In genomic region chr2:218260742-218261423, GRCh38 we compare ENCODE assay signal across 8 cellular contexts. TPM values are rescaled to one million over a fixed set of nuclear protein-coding genes. Genes with fewer than 3 reads are reported as not detected.
A peak's percentile ranks its signal among the peaks of the same experiment; 100 is the strongest.
DNase-seq lines count a peak whose midpoint lies in the region; ATAC-seq and TF ChIP-seq lines count a peak whose summit lies in the region.

Gene GPBAR1 (plus strand): TSS chr2:218261015. CDS start chr2:218262725, 1,710 bp downstream.

- ATAC-seq in lower lobe of right lung = peak; percentile 6 to 35

- WGBS in adipose tissue, 3 donors = 47 to 67% (median 61%) methylated on average over 10 of the region's 10 CpGs
- WGBS in suprapubic skin = 67% methylated on average over 7 of the region's 10 CpGs

- DNase-seq in NCI-H2227 (lab: John Stamatoyannopoulos, UW; ENCODE audit: unreplicated experiment) (peak; percentile 27), NCI-H2227 treated with DMSO at 0.1 percent for 48 hours (lab: John Stamatoyannopoulos, UW) (no peak), lower lobe of right lung (peak; percentile 62), suprapubic skin (ENCODE audit: low spot score in 2 of 2) (peak in 1 of 2 donors; percentile 74), GDM1 (lab: John Stamatoyannopoulos, UW) (no peak)
- no peak for DNase-seq in stimulated activated naive CD4-positive, alpha-beta T cell (lab: John Stamatoyannopoulos, UW)
- DNase-seq in activated CD4-positive, alpha-beta T cell treated with anti-CD3 and anti-CD28 coated beads, Interleukin-2, amount 50 U/mL, for 48 hours = no peak

- H3K4me1 ChIP-seq in lower lobe of right lung (peaks cover 81% of the 10 kb centered on the region), suprapubic skin (peaks cover 44% of the 10 kb centered on the region)

- intact Hi-C loops in lower lobe of right lung (cut with DNase I) = no loop called here

- H3K4me3 ChIP-seq in lower lobe of right lung (no peak within 1 kb of the TSS), suprapubic skin (no peak within 1 kb of the TSS)

- TF ChIP-seq CTCF in lower lobe of right lung (IDR thresholded peaks at IDR 0.05) (peak; percentile 10), suprapubic skin (IDR thresholded peaks at IDR 0.05) (no peak)

- peak within 1 kb of the TSS; percentile 61 for H3K27ac ChIP-seq in adipose tissue (ENCODE audit: low read depth, low read length)
- H3K27ac ChIP-seq in lower lobe of right lung = peak within 1 kb of the TSS; percentile 82
- H3K27ac ChIP-seq in suprapubic skin = peak within 1 kb of the TSS; percentile 69

- no peaks in the 10 kb centered on the region for H3K27me3 ChIP-seq in lower lobe of right lung (ENCODE audit: low read depth)
- no peaks in the 10 kb centered on the region for H3K27me3 ChIP-seq in suprapubic skin

- H3K36me3 ChIP-seq in lower lobe of right lung (peaks cover 49% of the 10 kb centered on the region), suprapubic skin (peaks cover 40% of the 10 kb centered on the region)

- H3K9me3 ChIP-seq in lower lobe of right lung (no peaks in the 10 kb centered on the region), suprapubic skin (no peaks in the 10 kb centered on the region)

- TF ChIP-seq POLR2A in suprapubic skin (IDR thresholded peaks at IDR 0.05) = no peak

- no peak for TF ChIP-seq EP300 in suprapubic skin (IDR thresholded peaks at IDR 0.05)

RNA-seq across cellular contexts. Expression of gene GPBAR1, which starts in this region (rescaled TPM):
- 10 to 100 TPM in 2 of 3 donors, 1 to 10 TPM in 1; 1.9 to 75.3 (median 29.4) TPM for polyA plus RNA-seq in adipose tissue
- total RNA-seq in lower lobe of right lung (4.6 TPM), suprapubic skin (1 to 10 TPM in 2 of 4 donors, under 1 TPM in 1, not detected in 1; 0.98 to 2.0 (median 1.6) TPM)

Comparison
In these comparisons a context has a peak if more than half of its experiments do, and no peak if none do; other contexts are left out.
1. DNase-seq: peak in NCI-H2227 (single experiment) and lower lobe of right lung (single experiment); none in NCI-H2227 treated with DMSO at 0.1 percent for 48 hours (single experiment), stimulated activated naive CD4-positive, alpha-beta T cell (0 of 6), GDM1 (single experiment) and activated CD4-positive, alpha-beta T cell treated with anti-CD3 and anti-CD28 coated beads, Interleukin-2, amount 50 U/mL, for 48 hours (0 of 2).
2. Peak in every context shown above with its lines, with median percentiles within 50 percentile points of each other: H3K27ac ChIP-seq.